13 cellular contexts compared by ENCODE assay signal in genomic region chr5:109692852-109693251, GRCh38. TPM values are rescaled to one million over a fixed set of nuclear protein-coding genes. Genes with fewer than 3 reads are reported as not detected.
DNase-seq lines count a peak whose midpoint lies in the region; ATAC-seq, FAIRE-seq and TF ChIP-seq lines count a peak whose summit lies in the region.
"Had no signal": no experiment of that assay in that cellular context is flagged by ENCODE, and none has a peak within 500 bp of the region (broad histone marks: within the 10 kb centered on the region; RNA-seq: fewer than 3 reads in every experiment).

No MANE protein-coding gene starts in this region.

- ATAC-seq in CD4-positive, alpha-beta T cell (ENCODE audit: poor library complexity): no peak
- no peak for ATAC-seq in HG02588 (IDR thresholded peaks at IDR 0.05; ENCODE audit: unreplicated experiment)
- ATAC-seq: heart left ventricle had no signal

- H3K4me2 ChIP-seq in KMS-11: peak overlapping the region; percentile 91

- no peaks in the 10 kb centered on the region for H3K9me3 Mint-ChIP-seq in CD4-positive, alpha-beta T cell
- peaks cover 2% of the 10 kb centered on the region for H3K9me3 Mint-ChIP-seq in chondrocyte (ENCODE audit: low read depth)

- POLR2A ChIA-PET in CD4-positive, alpha-beta T cell (lab: Charles Lee): interaction anchor here (0.8 kb wide), 1 partner anchor 229 kb away, joined by 3 read pairs; no protein-coding TSS in a partner anchor

- H3K79me2 ChIP-seq in KMS-11 (ENCODE audit: insufficient read depth, low read depth): peaks cover 81% of the 10 kb centered on the region

- peak overlapping the region; percentile 84 for H3K27ac Mint-ChIP-seq in CD4-positive, alpha-beta T cell
- H3K27ac Mint-ChIP-seq in chondrocyte (ENCODE audit: unreplicated experiment): no peak overlapping the region

- H3K36me3 Mint-ChIP-seq in CD4-positive, alpha-beta T cell (ENCODE audit: low read depth): peaks cover 19% of the 10 kb centered on the region
- H3K36me3 Mint-ChIP-seq in chondrocyte (ENCODE audit: low read depth): no peaks in the 10 kb centered on the region

- peaks cover 70% of the 10 kb centered on the region for H3K4me1 Mint-ChIP-seq in CD4-positive, alpha-beta T cell (ENCODE audit: low read depth)
- H3K4me1 Mint-ChIP-seq in chondrocyte (ENCODE audit: low read depth): peaks cover 69% of the 10 kb centered on the region

- H3K9me3 ChIP-seq in CD4-positive, alpha-beta T cell (ENCODE audit: control insufficient read depth, low read length): peaks cover 8% of the 10 kb centered on the region
- peaks cover 1% of the 10 kb centered on the region for H3K9me3 ChIP-seq in neuron (ENCODE audit: low read length)

- H3K4me1 ChIP-seq in KMS-11 (ENCODE audit: low read depth, poor library complexity, severe bottlenecking) (peaks cover 53% of the 10 kb centered on the region), neuron (ENCODE audit: insufficient read depth, low read length) (peaks cover 11% of the 10 kb centered on the region)

- no peak overlapping the region for H3K4me3 ChIP-seq in KMS-11 (IDR thresholded peaks at IDR 0.05; ENCODE audit: insufficient read depth, low read depth, low read length)
- H3K4me3 ChIP-seq in neuron (ENCODE audit: low read length): peak overlapping the region; percentile 9

- TF ChIP-seq CTCF in CD4-positive, alpha-beta T cell (IDR thresholded peaks at IDR 0.05): no peak
- TF ChIP-seq CTCF in KMS-11 (conservative IDR thresholded peaks at IDR 0.05; ENCODE audit: low read depth, low read length) (no peak), chondrocyte (IDR thresholded peaks at IDR 0.05) (no peak)

- no peaks in the 10 kb centered on the region for H3K27me3 Mint-ChIP-seq in CD4-positive, alpha-beta T cell
- H3K27me3 Mint-ChIP-seq in chondrocyte (ENCODE audit: low read depth): no peaks in the 10 kb centered on the region

- peak overlapping the region; percentile 48; the same call in 1 of the 2 replicates for H3K9ac ChIP-seq in KMS-11

- H3K27ac ChIP-seq in CD4-positive, alpha-beta T cell (ENCODE audit: low read depth, low read length): no peak overlapping the region
- peak overlapping the region; percentile 74 for H3K27ac ChIP-seq in KMS-11
- H3K27ac ChIP-seq: suprapubic skin had no signal

- H3K36me3 ChIP-seq in KMS-11 (ENCODE audit: insufficient read depth) (no peaks in the 10 kb centered on the region), neuron (ENCODE audit: insufficient read depth, low read length) (no peaks in the 10 kb centered on the region)
- H3K36me3 ChIP-seq: heart left ventricle, suprapubic skin had no signal

- H4K20me1 ChIP-seq in KMS-11 (ENCODE audit: insufficient read depth): peaks cover 3% of the 10 kb centered on the region; the same call in 1 of the 2 replicates

- H3K27me3 ChIP-seq in CD4-positive, alpha-beta T cell (ENCODE audit: control insufficient read depth, insufficient read depth, low read length): no peaks in the 10 kb centered on the region
- H3K27me3 ChIP-seq in KMS-11 (ENCODE audit: insufficient read depth, low read depth): no peaks in the 10 kb centered on the region
- H3K27me3 ChIP-seq in neuron (ENCODE audit: insufficient read depth, low read length): no peaks in the 10 kb centered on the region
- H3K27me3 ChIP-seq: heart left ventricle, suprapubic skin had no signal

- no peak overlapping the region for H2AFZ ChIP-seq in KMS-11 (ENCODE audit: low read depth)
- H2AFZ ChIP-seq in neuron (ENCODE audit: low read depth, low read length): no peak overlapping the region

- DNase-seq in CD4-positive, alpha-beta T cell: no peak
- no peak for DNase-seq in chondrocyte (ENCODE audit: low spot score)
- no peak for DNase-seq in urothelium cell line (ENCODE audit: low spot score)
- no peak for DNase-seq in NCI-H187 treated with DMSO at 0.1 percent for 48 hours (lab: John Stamatoyannopoulos, UW)
- no peak for DNase-seq in NCI-H1105 treated with DMSO at 0.1 percent for 48 hours (lab: John Stamatoyannopoulos, UW)
- DNase-seq: activated CD4-positive, alpha-beta T cell treated with anti-CD3 and anti-CD28 coated beads, Interleukin-2, amount 50 U/mL, for 48 hours; DMS153; heart left ventricle; NCI-H2029 had no signal

- CTCF ChIA-PET in CD4-positive, alpha-beta T cell (lab: Charles Lee): no interaction called here

- H3K4me3 Mint-ChIP-seq in CD4-positive, alpha-beta T cell: peak overlapping the region; percentile 91
- H3K4me3 Mint-ChIP-seq in chondrocyte (ENCODE audit: unreplicated experiment): peak overlapping the region; percentile 83

- no peak for FAIRE-seq in urothelium cell line (lab: Jason Lieb, UNC)

- intact Hi-C loops in CD4-positive, alpha-beta T cell (cut with DNase I, micrococcal nuclease): loop anchor here (5.0 to 10.0 kb wide), 6 partner anchors 84 to 1402 kb away; partner anchors contain the start of genes FBXL17 (in 1 of the 2), FER (in 1 of the 2) and WDR36 (in 1 of the 2)

RNA-seq across cellular contexts. Expression of gene MAN2A1, which starts 3.1 kb away (rescaled TPM):
- 10 to 100 TPM; 50.6 to 52.7 TPM for total RNA-seq in CD4-positive, alpha-beta T cell
- total RNA-seq in chondrocyte: 75.0 to 144 TPM (median 75.7 TPM) in 3 replicates
